28 cellular contexts compared by ENCODE assay signal in genomic region chr2:238055841-238056240, GRCh38. TPM values are rescaled to one million over a fixed set of nuclear protein-coding genes. Genes with fewer than 3 reads are reported as not detected.
DNase-seq lines count a peak whose midpoint lies in the region; ATAC-seq, FAIRE-seq and TF ChIP-seq lines count a peak whose summit lies in the region.
"Had no signal": no experiment of that assay in that cellular context is flagged by ENCODE, and none has a peak within 500 bp of the region (broad histone marks: within the 10 kb centered on the region; RNA-seq: fewer than 3 reads in every experiment).

No MANE protein-coding gene starts in this region.

- POLR2A ChIA-PET in K562 (lab: Yijun Ruan, JAX), result no interaction called here

- ATAC-seq in T-helper 17 cell (no peak), K562 (no peak), HG02610 (IDR thresholded peaks at IDR 0.05; ENCODE audit: unreplicated experiment) (no peak)
- ATAC-seq: A549, Panc1 had no signal

- peaks cover 7% of the 10 kb centered on the region; the same call in 2 of the 3 replicates for H3K79me2 ChIP-seq in K562 (ENCODE audit: control insufficient read depth, insufficient read depth, low read length)

- H3K4me1 ChIP-seq in K562 (replicated peaks in 1 of 2; ENCODE audit: control insufficient read depth in 2 of 2, insufficient read depth in 2 of 2, low read length in 2 of 2), result peaks cover 0 to 5% of the 10 kb centered on the region in 2 experiments; a peak in 3 of 5 replicates
- H3K4me1 ChIP-seq in Peyer's patch, result peaks cover 0 to 5% (median 0%) of the 10 kb centered on the region in 4 donors

- in situ Hi-C loops in K562 (cut with MboI), result no loop called here

- H2AFZ ChIP-seq in K562 (ENCODE audit: low read depth, low read length), result no peak overlapping the region

- H3K4me3 ChIP-seq in K562, result no peak overlapping the region
- H3K4me3 ChIP-seq in Peyer's patch, result no peak overlapping the region
- H3K4me3 ChIP-seq: A549; BLaER1 treated with 17β-estradiol and CSF1 and Interleukin-3, amounts not matched to agents 10 nM and 100 nM; HAP-1; SK-N-MC had no signal

- 45% methylated on average over 2 of the region's 3 CpGs for WGBS in K562 (ENCODE audit: insufficient coverage, low coverage, missing lambda C conversion rate)

- peaks cover 28% of the 10 kb centered on the region for H3K27me3 Mint-ChIP-seq in T-helper 17 cell

- no peak overlapping the region for H3K27ac Mint-ChIP-seq in T-helper 17 cell
- H3K27ac Mint-ChIP-seq: HFFc6, IgD-negative memory B cell had no signal

- H3K9me3 ChIP-seq in T-helper 17 cell (ENCODE audit: control insufficient read depth, low read length, poor library complexity, severe bottlenecking) (no peaks in the 10 kb centered on the region), K562 (replicated peaks; ENCODE audit: control insufficient read depth, insufficient read depth, low read depth, low read length) (0 out of 2 replicates have a peak, but pooled peaks cover 1% of the 10 kb centered on the region), Peyer's patch (no peaks in the 10 kb centered on the region)
- H3K9me3 ChIP-seq: A549, HAP-1 had no signal

- intact Hi-C loops in K562 (cut with micrococcal nuclease), result no loop called here

- H3K36me3 Mint-ChIP-seq in T-helper 17 cell (ENCODE audit: low read depth), result no peaks in the 10 kb centered on the region
- H3K36me3 Mint-ChIP-seq: CD4-positive, alpha-beta memory T cell had no signal

- no peak for TF ChIP-seq POLR2A in K562 (conservative IDR thresholded peaks at IDR 0.05)
- no peak for TF ChIP-seq POLR2A in Peyer's patch (IDR thresholded peaks at IDR 0.05)

- H3K4me1 Mint-ChIP-seq in T-helper 17 cell, result peaks cover 10% of the 10 kb centered on the region

- peak; percentile 11 for DNase-seq in CD1c-positive myeloid dendritic cell (ENCODE audit: extremely low spot score)
- peak; percentile 30 for DNase-seq in GF-D8 (lab: John Stamatoyannopoulos, UW)
- no peak for DNase-seq in T-helper 17 cell
- no peak for DNase-seq in K562 (ENCODE audit: extremely low read depth in 1 of 4, low spot score in 3 of 4)
- no peak for DNase-seq in ureter (ENCODE audit: low spot score)
- no peak for DNase-seq in Peyer's patch
- DNase-seq: AML-193; CD4-positive, alpha-beta memory T cell; DMS 273 treated with DMSO at 0.1 percent for 48 hours; DMS79; EL; GDM1; GOT3; HFFc6; Karpas-422; NCI-H1105 treated with DMSO at 0.1 percent for 48 hours; NCI-H2029; NCI-H526 treated with DMSO at 0.1 percent for 48 hours; SIG-M5; SW 1271 had no signal

- TF ChIP-seq RAD21 in K562 (CRISPR knock-in tag; conservative IDR thresholded peaks at IDR 0.05 in 1 of 2, IDR thresholded peaks at IDR 0.05 in 1 of 2), result no peak

- H3K27me3 ChIP-seq in K562 (ENCODE audit: control insufficient read depth in 2 of 2, insufficient read depth in 2 of 2, low read length in 2 of 2) (no peaks in the 10 kb centered on the region), Peyer's patch (no peaks in the 10 kb centered on the region)
- H3K27me3 ChIP-seq: BLaER1 treated with 17β-estradiol and CSF1 and Interleukin-3, amounts not matched to agents 10 nM and 100 nM had no signal

- TF ChIP-seq CTCF in K562 (IDR thresholded peaks at IDR 0.05 in 2 of 3, conservative IDR thresholded peaks at IDR 0.05 in 1 of 3; ENCODE audit: insufficient read depth in 2 of 3, low read depth in 1 of 3, low read length in 3 of 3), result no peak
- no peak for TF ChIP-seq CTCF in Peyer's patch (IDR thresholded peaks at IDR 0.05)

- peak overlapping the region; percentile 1 for H3K4me3 Mint-ChIP-seq in T-helper 17 cell
- H3K4me3 Mint-ChIP-seq: HFFc6 had no signal

- TF ChIP-seq EP300 in K562 (IDR thresholded peaks at IDR 0.05; ENCODE audit: low read length), result no peak

- no peak overlapping the region for H3K4me2 ChIP-seq in K562 (ENCODE audit: insufficient read depth, low read length)
- H3K4me2 ChIP-seq: A549; BLaER1 treated with 17β-estradiol and CSF1 and Interleukin-3, amounts not matched to agents 10 nM and 100 nM had no signal

- H3K9ac ChIP-seq in K562 (ENCODE audit: insufficient read depth in 1 of 2, low read depth in 2 of 2, low read length in 2 of 2), result no peak overlapping the region
- H3K9ac ChIP-seq: BLaER1 treated with 17β-estradiol and CSF1 and Interleukin-3, amounts not matched to agents 10 nM and 100 nM had no signal

- CTCF ChIA-PET in K562 (lab: Yijun Ruan, JAX; ENCODE audit: low intra/inter-chr PET ratio), result no interaction called here

- no peaks in the 10 kb centered on the region for H4K20me1 ChIP-seq in K562 (replicated peaks; ENCODE audit: control insufficient read depth, insufficient read depth, low read length)
- H4K20me1 ChIP-seq: BLaER1 treated with 17β-estradiol and CSF1 and Interleukin-3, amounts not matched to agents 10 nM and 100 nM had no signal

- H3K27ac ChIP-seq in K562 (ENCODE audit: extremely low read depth, low read depth, low read length) (no peak overlapping the region), Peyer's patch (no peak overlapping the region)
- H3K27ac ChIP-seq: A549; BLaER1 treated with 17β-estradiol and CSF1 and Interleukin-3, amounts not matched to agents 10 nM and 100 nM; SK-N-MC had no signal

- FAIRE-seq in K562 (lab: Jason Lieb, UNC), result no peak
- FAIRE-seq: A549, GM12891 had no signal

- H3K36me3 ChIP-seq in K562 (ENCODE audit: control insufficient read depth, insufficient read depth, low read length), result no peaks in the 10 kb centered on the region
- no peaks in the 10 kb centered on the region for H3K36me3 ChIP-seq in Peyer's patch
- H3K36me3 ChIP-seq: BLaER1 treated with 17β-estradiol and CSF1 and Interleukin-3, amounts not matched to agents 10 nM and 100 nM; HAP-1 had no signal

- no peaks in the 10 kb centered on the region for H3K9me1 ChIP-seq in K562 (ENCODE audit: control insufficient read depth, insufficient read depth, low read length)

- BruUV-seq in K562 (replicated peaks; lab: Mats Ljungman, UMichigan), result no TSS peak

TF ChIP-seq in K562, 482 proteins besides CTCF, POLR2A, EP300 and RAD21 (continues in another document):
- TF ChIP-seq ZNF507 (tag; conservative IDR thresholded peaks at IDR 0.05), result no peak

RNA-seq across cellular contexts. Expression of gene SCLY, which starts 5.0 kb away (rescaled TPM):
- 10 to 100 TPM; 15.9 to 17.8 TPM for total RNA-seq in T-helper 17 cell
- total RNA-seq in K562 (2011; cell fraction: chromatin; rRNA removed; ENCODE audit: low replicate concordance), result 81.0 and 87.4 TPM in 2 replicates
- total RNA-seq in K562 (2011; cell fraction: nucleolus; rRNA removed), result 56.5 and 64.7 TPM in 2 replicates
- total RNA-seq in K562 (2011; cell fraction: nucleoplasm; rRNA removed), result 82.6 and 125 TPM in 2 replicates
- 22.3 and 32.0 TPM in 2 replicates for total RNA-seq in K562 (2014; rRNA removed)
- total RNA-seq in K562 (2014; rRNA removed; fragmentation: Illumina TruSeq; extraction: Trizol), result 18.7 and 21.1 TPM in 2 replicates
- total RNA-seq in K562 (2015; rRNA removed; fragmentation: Illumina TruSeq; extraction: Trizol), result 18.6 TPM in 2 replicates
- total RNA-seq in K562 (2021), result 32.2 and 38.2 TPM in 2 replicates
- polyA plus RNA-seq in K562 (2011; rRNA removed), result 15.6 and 17.1 TPM in 2 replicates
- polyA plus RNA-seq in K562 (2011; cell fraction: cytosol; rRNA removed), result 14.7 and 24.8 TPM in 2 replicates
- 41.4 and 66.7 TPM in 2 replicates for polyA plus RNA-seq in K562 (2011; cell fraction: nucleus; rRNA removed)
- 22.6 and 23.3 TPM in 2 replicates for polyA plus RNA-seq in K562 (2012)
- 20.8 and 26.7 TPM in 2 replicates for polyA plus RNA-seq in K562 (2014; fragmentation: Illumina TruSeq; extraction: Trizol)
- 1 to 10 TPM; 2.6 to 4.1 TPM for polyA plus RNA-seq in K562 (2014; fragmentation: Nextera tagmentation; extraction: Ambion mirVana)
- polyA plus RNA-seq in K562 (2014; rRNA removed), result 23.9 and 27.4 TPM in 2 replicates
- polyA minus RNA-seq in K562 (2011; rRNA and poly(A)+ RNA removed), result 15.6 and 16.8 TPM in 2 replicates
- 15.5 and 16.5 TPM in 2 replicates for polyA minus RNA-seq in K562 (2011; cell fraction: cytosol; rRNA and poly(A)+ RNA removed)
- 26.5 and 33.8 TPM in 2 replicates for polyA minus RNA-seq in K562 (2011; cell fraction: nucleus; rRNA and poly(A)+ RNA removed)
- total RNA-seq in ureter, result 21.6 TPM
- total RNA-seq in Peyer's patch, result 10 to 100 TPM; 13.2 to 45.2 (median 24.2) TPM

RNA-seq across cellular contexts. Expression of gene ESPNL, which starts 44.3 kb away (rescaled TPM):
- total RNA-seq in T-helper 17 cell (under 1 TPM in 1 of 2 donors, not detected in 1; 0.05 TPM), K562 (2014; rRNA removed) (0.04 and 0.09 TPM in 2 replicates), K562 (2014; rRNA removed; fragmentation: Illumina TruSeq; extraction: Trizol) (not detected in 2 replicates), K562 (2015; rRNA removed; fragmentation: Illumina TruSeq; extraction: Trizol) (0.04 TPM in 2 replicates), K562 (2021) (0.04 and 0.09 TPM in 2 replicates), ureter (2.4 TPM), Peyer's patch (1 to 10 TPM in 1 of 4 donors, under 1 TPM in 1, not detected in 2; 0.27 to 2.5 TPM)
- total RNA-seq in K562 (2011; cell fraction: chromatin; rRNA removed; ENCODE audit: low replicate concordance), result 0.30 TPM in 1 of 2 replicates, not detected in the other
- 0.26 and 0.33 TPM in 2 replicates for total RNA-seq in K562 (2011; cell fraction: nucleolus; rRNA removed)
- 0.07 TPM in 1 of 2 replicates, not detected in the other for total RNA-seq in K562 (2011; cell fraction: nucleoplasm; rRNA removed)
- polyA plus RNA-seq in K562 (2011; rRNA removed) (0.04 and 0.07 TPM in 2 replicates), K562 (2014; fragmentation: Illumina TruSeq; extraction: Trizol) (0.03 and 0.08 TPM in 2 replicates), K562 (2014; fragmentation: Nextera tagmentation; extraction: Ambion mirVana) (not detected), K562 (2014; rRNA removed) (0.05 TPM in 1 of 2 replicates, not detected in the other)
- polyA plus RNA-seq in K562 (2011; cell fraction: cytosol; rRNA removed), result 0.13 and 0.30 TPM in 2 replicates
- polyA plus RNA-seq in K562 (2011; cell fraction: nucleus; rRNA removed), result 0.28 and 0.55 TPM in 2 replicates
- 0.06 and 0.10 TPM in 2 replicates for polyA plus RNA-seq in K562 (2012)
- polyA minus RNA-seq in K562 (2011; rRNA and poly(A)+ RNA removed), result not detected in 2 replicates
- not detected in 2 replicates for polyA minus RNA-seq in K562 (2011; cell fraction: cytosol; rRNA and poly(A)+ RNA removed)
- polyA minus RNA-seq in K562 (2011; cell fraction: nucleus; rRNA and poly(A)+ RNA removed), result 0.44 and 0.94 TPM in 2 replicates
- polyA plus RNA-seq: CD4-positive, alpha-beta memory T cell had no signal

Comparison
In these comparisons a context has a peak if more than half of its experiments do, and no peak if none do; other contexts are left out.
1. DNase-seq: peak in CD1c-positive myeloid dendritic cell (single experiment) and GF-D8 (single experiment); none in T-helper 17 cell (0 of 3), K562 (0 of 4), ureter (single experiment) and Peyer's patch (0 of 3).